In the genomic region with DNA sequence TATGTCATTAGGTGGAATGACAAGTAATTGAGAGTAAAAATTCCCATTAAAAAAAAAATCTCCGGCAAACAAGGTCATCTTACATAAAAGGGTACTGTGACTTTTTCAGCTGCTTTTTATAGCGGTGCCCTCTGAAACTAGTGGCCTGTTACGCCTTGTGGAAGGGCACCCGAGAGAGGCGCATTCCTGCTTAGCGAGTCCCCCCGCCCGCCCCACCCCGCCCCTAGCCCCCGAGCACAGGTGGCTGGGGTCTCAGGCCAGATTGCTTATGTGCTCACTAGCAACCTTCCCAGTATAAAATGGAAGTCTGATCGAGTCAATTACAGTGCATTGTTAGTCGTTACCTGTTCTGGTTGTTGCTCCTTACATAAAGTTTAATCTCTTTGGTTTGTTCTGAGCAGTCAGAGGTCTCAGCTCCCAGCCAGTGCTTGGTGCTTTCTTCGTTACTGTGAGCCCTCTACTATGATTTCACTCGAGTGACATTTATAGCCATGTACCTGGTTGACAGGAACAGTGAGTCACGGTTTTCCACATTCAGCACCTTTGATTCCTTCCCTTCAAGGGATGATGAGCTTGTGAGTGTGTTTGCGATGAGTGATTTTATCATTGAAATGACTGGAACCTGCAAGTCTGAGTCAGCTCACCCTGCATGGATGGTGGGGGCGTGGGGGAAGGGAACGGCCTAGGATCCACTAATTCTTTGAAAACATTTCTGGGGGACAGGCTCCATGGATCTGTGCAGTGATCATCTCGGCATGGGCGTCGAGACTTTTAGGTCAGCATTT, we compare ENCODE assay signal across 10 cellular contexts. TPM values are rescaled to one million over a fixed set of nuclear protein-coding genes. Genes with fewer than 3 reads are reported as not detected.
DNase-seq lines count a peak whose midpoint lies in the region; ATAC-seq lines count a peak whose summit lies in the region.
"Had no signal": no experiment of that assay in that cellular context is flagged by ENCODE, and none has a peak within 500 bp of the region (broad histone marks: within the 10 kb centered on the region; RNA-seq: fewer than 3 reads in every experiment).

No MANE protein-coding gene starts in this region.

- peaks cover 43% of the 10 kb centered on the region for H3K4me1 Mint-ChIP-seq in activated naive CD4-positive, alpha-beta T cell treated with anti-CD3 and anti-CD28 coated beads for 36 hours (ENCODE audit: low read depth)

- H3K27ac ChIP-seq in substantia nigra (ENCODE audit: low read depth, low read length, poor library complexity, severe bottlenecking) = no peak overlapping the region
- H3K27ac ChIP-seq: cardiac muscle cell, SK-N-MC had no signal

- no peaks in the 10 kb centered on the region for H3K9me3 Mint-ChIP-seq in activated naive CD4-positive, alpha-beta T cell treated with anti-CD3 and anti-CD28 coated beads for 36 hours

- intact Hi-C loops in activated naive CD4-positive, alpha-beta T cell treated with anti-CD3 and anti-CD28 coated beads for 36 hours (cut with micrococcal nuclease) = loop anchor here (1.0 to 5.0 kb wide), 11 partner anchors 33 to 1220 kb away; partner anchors contain the start of gene ZDHHC14

- peak overlapping the region; percentile 90 for H3K27ac Mint-ChIP-seq in activated naive CD4-positive, alpha-beta T cell treated with anti-CD3 and anti-CD28 coated beads for 36 hours

- CTCF ChIA-PET in activated naive CD4-positive, alpha-beta T cell treated with anti-CD3 and anti-CD28 coated beads for 36 hours (lab: Charles Lee) = no interaction called here

- H3K4me3 Mint-ChIP-seq in activated naive CD4-positive, alpha-beta T cell treated with anti-CD3 and anti-CD28 coated beads for 36 hours = peak overlapping the region; percentile 43

- H3K27me3 Mint-ChIP-seq in activated naive CD4-positive, alpha-beta T cell treated with anti-CD3 and anti-CD28 coated beads for 36 hours (ENCODE audit: low read depth) = no peaks in the 10 kb centered on the region

- ATAC-seq in HG03469 (IDR thresholded peaks at IDR 0.05; ENCODE audit: unreplicated experiment) = no peak

- no peaks in the 10 kb centered on the region for H3K36me3 Mint-ChIP-seq in activated naive CD4-positive, alpha-beta T cell treated with anti-CD3 and anti-CD28 coated beads for 36 hours (ENCODE audit: low read depth)

- DNase-seq in activated CD4-positive, alpha-beta T cell treated with anti-CD3 and anti-CD28 coated beads for 24 hours (ENCODE audit: low read depth in 2 of 2) = peak; percentile 54 to 68
- DNase-seq in activated CD4-positive, alpha-beta T cell treated with anti-CD3 and anti-CD28 coated beads for 1 hour = no peak
- peak; percentile 94 for DNase-seq in activated naive CD4-positive, alpha-beta T cell treated with anti-CD3 and anti-CD28 coated beads for 36 hours
- peak; percentile 98 for DNase-seq in kidney tubule cell (ENCODE audit: low spot score)
- DNase-seq in stimulated activated CD8-positive, alpha-beta memory T cell treated with anti-CD3 and anti-CD28 coated beads, Interleukin-7, amount 100 ng/mL, for 48 hours (ENCODE audit: extremely low read depth in 1 of 2, low read depth in 1 of 2) = peak; percentile 26 to 72
- no peak for DNase-seq in NAMALWA (ENCODE audit: low spot score)
- no peak for DNase-seq in substantia nigra (lab: John Stamatoyannopoulos, UW)

RNA-seq across cellular contexts. Expression of gene ZDHHC14, which starts 47.6 kb away (rescaled TPM):
- 1 to 10 TPM; 1.1 to 1.2 TPM for total RNA-seq in activated naive CD4-positive, alpha-beta T cell treated with anti-CD3 and anti-CD28 coated beads for 36 hours

Comparison
In these comparisons a context has a peak if more than half of its experiments do, and no peak if none do; other contexts are left out.
1. DNase-seq: peak in activated CD4-positive, alpha-beta T cell treated with anti-CD3 and anti-CD28 coated beads for 24 hours (2 of 2), activated naive CD4-positive, alpha-beta T cell treated with anti-CD3 and anti-CD28 coated beads for 36 hours (single experiment), kidney tubule cell (single experiment) and stimulated activated CD8-positive, alpha-beta memory T cell treated with anti-CD3 and anti-CD28 coated beads, Interleukin-7, amount 100 ng/mL, for 48 hours (2 of 2); none in activated CD4-positive, alpha-beta T cell treated with anti-CD3 and anti-CD28 coated beads for 1 hour (single experiment), NAMALWA (single experiment) and substantia nigra (0 of 49).